In genomic region chr14:45156067-45156466, GRCh38 we compare ENCODE assay signal across 15 cellular contexts. TPM values are rescaled to one million over a fixed set of nuclear protein-coding genes. Genes with fewer than 3 reads are reported as not detected.
A peak's percentile ranks its signal among the peaks of the same experiment; 100 is the strongest.
DNase-seq lines count a peak whose midpoint lies in the region; ATAC-seq and TF ChIP-seq lines count a peak whose summit lies in the region.
"Had no signal": no experiment of that assay in that cellular context is flagged by ENCODE, and none has a peak within 500 bp of the region (broad histone marks: within the 10 kb centered on the region; RNA-seq: fewer than 3 reads in every experiment).

No MANE protein-coding gene starts in this region.

- no peak overlapping the region for H3K4me3 Mint-ChIP-seq in activated CD4-positive, alpha-beta T cell treated with anti-CD3 and anti-CD28 coated beads for 36 hours
- H3K4me3 Mint-ChIP-seq in activated CD8-positive, alpha-beta T cell treated with anti-CD3 and anti-CD28 coated beads for 36 hours, result no peak overlapping the region
- no peak overlapping the region for H3K4me3 Mint-ChIP-seq in activated naive CD4-positive, alpha-beta T cell treated with anti-CD3 and anti-CD28 coated beads for 36 hours
- H3K4me3 Mint-ChIP-seq: CD4-positive, alpha-beta memory T cell had no signal

- H3K36me3 Mint-ChIP-seq in activated CD4-positive, alpha-beta T cell treated with anti-CD3 and anti-CD28 coated beads for 36 hours (ENCODE audit: low read depth), result peaks cover 2% of the 10 kb centered on the region
- H3K36me3 Mint-ChIP-seq in activated CD8-positive, alpha-beta T cell treated with anti-CD3 and anti-CD28 coated beads for 36 hours (ENCODE audit: low read depth), result no peaks in the 10 kb centered on the region
- H3K36me3 Mint-ChIP-seq in activated naive CD4-positive, alpha-beta T cell treated with anti-CD3 and anti-CD28 coated beads for 36 hours (ENCODE audit: low read depth), result peaks cover 5% of the 10 kb centered on the region

- TF ChIP-seq POLR2A in GM18505 (IDR thresholded peaks at IDR 0.05; ENCODE audit: borderline replicate concordance, extremely low read depth, insufficient read depth, insufficient read length), result no peak

- no peaks in the 10 kb centered on the region for H3K9me3 Mint-ChIP-seq in activated CD4-positive, alpha-beta T cell treated with anti-CD3 and anti-CD28 coated beads for 36 hours (ENCODE audit: low read depth)
- H3K9me3 Mint-ChIP-seq in activated CD8-positive, alpha-beta T cell treated with anti-CD3 and anti-CD28 coated beads for 36 hours, result no peaks in the 10 kb centered on the region
- H3K9me3 Mint-ChIP-seq in activated naive CD4-positive, alpha-beta T cell treated with anti-CD3 and anti-CD28 coated beads for 36 hours, result no peaks in the 10 kb centered on the region
- H3K9me3 Mint-ChIP-seq: CD4-positive, alpha-beta memory T cell had no signal

- no peak overlapping the region for H3K27ac Mint-ChIP-seq in activated CD4-positive, alpha-beta T cell treated with anti-CD3 and anti-CD28 coated beads for 36 hours
- no peak overlapping the region for H3K27ac Mint-ChIP-seq in activated CD8-positive, alpha-beta T cell treated with anti-CD3 and anti-CD28 coated beads for 36 hours
- H3K27ac Mint-ChIP-seq in activated naive CD4-positive, alpha-beta T cell treated with anti-CD3 and anti-CD28 coated beads for 36 hours, result no peak overlapping the region

- intact Hi-C loops in activated CD4-positive, alpha-beta T cell treated with anti-CD3 and anti-CD28 coated beads for 36 hours (cut with DNase I, micrococcal nuclease), result loop anchor here (2.0 to 5.0 kb wide), 2 partner anchors 111 to 113 kb away; no protein-coding TSS in a partner anchor
- intact Hi-C loops in activated CD8-positive, alpha-beta T cell treated with anti-CD3 and anti-CD28 coated beads for 36 hours (cut with micrococcal nuclease), result no loop called here
- intact Hi-C loops in activated naive CD4-positive, alpha-beta T cell treated with anti-CD3 and anti-CD28 coated beads for 36 hours (cut with micrococcal nuclease), result loop anchor here (5.0 kb wide), 1 partner anchor 111 kb away; no protein-coding TSS in a partner anchor

- no peaks in the 10 kb centered on the region for H3K4me1 Mint-ChIP-seq in activated CD4-positive, alpha-beta T cell treated with anti-CD3 and anti-CD28 coated beads for 36 hours
- peaks cover 5% of the 10 kb centered on the region for H3K4me1 Mint-ChIP-seq in activated CD8-positive, alpha-beta T cell treated with anti-CD3 and anti-CD28 coated beads for 36 hours (ENCODE audit: low read depth)
- no peaks in the 10 kb centered on the region for H3K4me1 Mint-ChIP-seq in activated naive CD4-positive, alpha-beta T cell treated with anti-CD3 and anti-CD28 coated beads for 36 hours (ENCODE audit: low read depth)
- H3K4me1 Mint-ChIP-seq: CD4-positive, alpha-beta memory T cell had no signal

- CTCF ChIA-PET in activated CD4-positive, alpha-beta T cell treated with anti-CD3 and anti-CD28 coated beads for 36 hours (lab: Charles Lee), result no interaction called here
- CTCF ChIA-PET in activated CD8-positive, alpha-beta T cell treated with anti-CD3 and anti-CD28 coated beads for 36 hours (lab: Charles Lee), result no interaction called here
- CTCF ChIA-PET in activated naive CD4-positive, alpha-beta T cell treated with anti-CD3 and anti-CD28 coated beads for 36 hours (lab: Charles Lee), result no interaction called here

- TF ChIP-seq CTCF in activated CD8-positive, alpha-beta T cell treated with anti-CD3 and anti-CD28 coated beads for 36 hours (IDR thresholded peaks at IDR 0.05), result no peak

- peak; percentile 76 for ATAC-seq in activated CD4-positive, alpha-beta T cell treated with anti-CD3 and anti-CD28 coated beads for 36 hours
- ATAC-seq in HG02981 (IDR thresholded peaks at IDR 0.05; ENCODE audit: unreplicated experiment) (peak; percentile 77), GM18505 (IDR thresholded peaks at IDR 0.05; ENCODE audit: unreplicated experiment) (no peak)
- ATAC-seq in activated CD8-positive, alpha-beta T cell treated with anti-CD3 and anti-CD28 coated beads for 36 hours, result peak; percentile 76
- ATAC-seq: SK-N-SH treated with all-trans-retinoic acid at 6 μM for 48 hours had no signal

- POLR2A ChIA-PET in activated CD4-positive, alpha-beta T cell treated with anti-CD3 and anti-CD28 coated beads for 36 hours (lab: Charles Lee), result no interaction called here
- POLR2A ChIA-PET in activated CD8-positive, alpha-beta T cell treated with anti-CD3 and anti-CD28 coated beads for 36 hours (lab: Charles Lee), result no interaction called here

- no peak for DNase-seq in activated CD4-positive, alpha-beta T cell treated with anti-CD3 and anti-CD28 coated beads for 36 hours
- DNase-seq in activated CD4-positive, alpha-beta T cell treated with anti-CD3 and anti-CD28 coated beads, Interleukin-2, amount 50 U/mL, for 1 hour, result no peak
- no peak for DNase-seq in activated CD8-positive, alpha-beta T cell treated with anti-CD3 and anti-CD28 coated beads for 36 hours
- DNase-seq in myocyte (ENCODE audit: low read depth), result peak; percentile 13
- no peak for DNase-seq in activated naive CD4-positive, alpha-beta T cell treated with anti-CD3 and anti-CD28 coated beads for 36 hours
- DNase-seq in putamen (ENCODE audit: low spot score), result no peak
- DNase-seq: anterior cingulate cortex; CD4-positive, alpha-beta memory T cell; effector memory CD4-positive, alpha-beta T cell; NCI-H2171; occipital lobe; stimulated activated CD4-positive, alpha-beta T cell treated with anti-CD3 and anti-CD28 coated beads, Interleukin-12 subunit alpha, Interleukin-12 subunit beta, amount 100 ng/mL, for 4 hours had no signal

- no peaks in the 10 kb centered on the region for H3K27me3 Mint-ChIP-seq in activated CD4-positive, alpha-beta T cell treated with anti-CD3 and anti-CD28 coated beads for 36 hours
- H3K27me3 Mint-ChIP-seq in activated CD8-positive, alpha-beta T cell treated with anti-CD3 and anti-CD28 coated beads for 36 hours, result no peaks in the 10 kb centered on the region
- no peaks in the 10 kb centered on the region for H3K27me3 Mint-ChIP-seq in activated naive CD4-positive, alpha-beta T cell treated with anti-CD3 and anti-CD28 coated beads for 36 hours (ENCODE audit: low read depth)
- H3K27me3 Mint-ChIP-seq: CD4-positive, alpha-beta memory T cell had no signal

RNA-seq across cellular contexts. Expression of gene FANCM, which starts 20.3 kb away (rescaled TPM):
- 10 to 100 TPM; 11.5 to 14.6 TPM for total RNA-seq in activated CD4-positive, alpha-beta T cell treated with anti-CD3 and anti-CD28 coated beads for 36 hours
- 10 to 100 TPM; 15.8 to 17.0 TPM for total RNA-seq in activated CD8-positive, alpha-beta T cell treated with anti-CD3 and anti-CD28 coated beads for 36 hours
- 3.9 and 6.8 TPM in 2 replicates for total RNA-seq in myocyte
- 0.63 TPM for polyA plus RNA-seq in myocyte (2012)
- total RNA-seq in activated naive CD4-positive, alpha-beta T cell treated with anti-CD3 and anti-CD28 coated beads for 36 hours, result 10 to 100 TPM; 15.3 to 16.3 TPM

RNA-seq across cellular contexts. Expression of gene FKBP3, which starts 21.8 kb away (rescaled TPM):
- total RNA-seq in activated CD4-positive, alpha-beta T cell treated with anti-CD3 and anti-CD28 coated beads for 36 hours, result 10 to 100 TPM; 70.5 to 73.9 TPM
- total RNA-seq in activated CD8-positive, alpha-beta T cell treated with anti-CD3 and anti-CD28 coated beads for 36 hours, result 10 to 100 TPM; 65.6 to 66.4 TPM
- total RNA-seq in myocyte, result 66.3 and 67.0 TPM in 2 replicates
- polyA plus RNA-seq in myocyte (2012), result 72.5 TPM
- total RNA-seq in activated naive CD4-positive, alpha-beta T cell treated with anti-CD3 and anti-CD28 coated beads for 36 hours, result 10 to 100 TPM; 47.6 to 50.8 TPM
